Comparison of ENCODE assay signal across 8 cellular contexts in genomic region chr16:30527635-30528178, GRCh38. TPM values are rescaled to one million over a fixed set of nuclear protein-coding genes. Genes with fewer than 3 reads are reported as not detected.
DNase-seq lines count a peak whose midpoint lies in the region; ATAC-seq and TF ChIP-seq lines count a peak whose summit lies in the region.

No MANE protein-coding gene starts in this region.

- CTCF ChIA-PET in RWPE1 (lab: Yijun Ruan, JAX): interaction anchor here (0.9 to 1.4 kb wide), 2 partner anchors 8 to 102 kb away, joined by 3 to 8 read pairs; no protein-coding TSS in a partner anchor

- no peaks in the 10 kb centered on the region for H3K27me3 ChIP-seq in BLaER1
- no peaks in the 10 kb centered on the region for H3K27me3 ChIP-seq in endodermal cell (ENCODE audit: control insufficient read depth, insufficient read depth, low read length, poor library complexity, severe bottlenecking)
- H3K27me3 ChIP-seq in neuron (ENCODE audit: insufficient read depth, low read length): no peaks in the 10 kb centered on the region

- H3K36me3 Mint-ChIP-seq in endodermal cell (ENCODE audit: low read depth): peaks cover 25% of the 10 kb centered on the region

- POLR2A ChIA-PET in RWPE1 (lab: Yijun Ruan, JAX; ENCODE audit: low non-redundant PET): interaction anchor here (1.0 to 1.2 kb wide), 2 partner anchors 8 to 98 kb away, joined by 5 to 9 read pairs; partner anchors contain the start of gene DCTPP1

- H3K27me3 Mint-ChIP-seq in endodermal cell (ENCODE audit: insufficient read depth): no peaks in the 10 kb centered on the region

- H3K4me1 ChIP-seq in BLaER1 (peaks cover 45% of the 10 kb centered on the region), endodermal cell (ENCODE audit: control insufficient read depth, insufficient read depth, low read length) (peaks cover 3% of the 10 kb centered on the region), neuron (ENCODE audit: insufficient read depth, low read length) (peaks cover 11% of the 10 kb centered on the region)

- H3K4me1 Mint-ChIP-seq in endodermal cell: peaks cover 18% of the 10 kb centered on the region

- H4K20me1 ChIP-seq in BLaER1: peaks cover 17% of the 10 kb centered on the region

- H3K27ac ChIP-seq in BLaER1 (peak overlapping the region; percentile 76), RWPE1 (peak overlapping the region; percentile 97), endodermal cell (ENCODE audit: low read depth, low read length) (peak overlapping the region; percentile 78)

- peak overlapping the region; percentile 71 for H3K4me3 Mint-ChIP-seq in endodermal cell

- peak overlapping the region; percentile 92 for H3K4me2 ChIP-seq in BLaER1

- DNase-seq in RWPE1 (ENCODE audit: low spot score) (peak; percentile 63), endodermal cell (no peak), NCI-H2029 (lab: John Stamatoyannopoulos, UW) (no peak), NCI-H1694 treated with DMSO at 0.1 percent for 48 hours (lab: John Stamatoyannopoulos, UW) (no peak), NCI-H1105 treated with DMSO at 0.1 percent for 48 hours (lab: John Stamatoyannopoulos, UW) (no peak)

- H3K9ac ChIP-seq in BLaER1: peak overlapping the region; percentile 75
- H3K9ac ChIP-seq in endodermal cell (ENCODE audit: extremely low read depth, low read length, poor library complexity, severe bottlenecking): peak overlapping the region; percentile 34

- no peaks in the 10 kb centered on the region for H3K9me3 Mint-ChIP-seq in endodermal cell

- peak overlapping the region; percentile 96 for H3K27ac Mint-ChIP-seq in endodermal cell

- TF ChIP-seq CTCF in RWPE1 (conservative IDR thresholded peaks at IDR 0.05; ENCODE audit: low read depth): no peak
- no peak for TF ChIP-seq CTCF in endodermal cell (conservative IDR thresholded peaks at IDR 0.05)

- H3K4me3 ChIP-seq in BLaER1 (peak overlapping the region; percentile 85), endodermal cell (ENCODE audit: low read length) (peak overlapping the region; percentile 64), neuron (ENCODE audit: low read length) (peak overlapping the region; percentile 88)

- H3K9me3 ChIP-seq in BLaER1 (no peaks in the 10 kb centered on the region), endodermal cell (ENCODE audit: control insufficient read depth, low read length) (no peaks in the 10 kb centered on the region), neuron (ENCODE audit: low read length) (no peaks in the 10 kb centered on the region)

- peaks cover 36% of the 10 kb centered on the region for H3K36me3 ChIP-seq in BLaER1
- H3K36me3 ChIP-seq in endodermal cell (ENCODE audit: control insufficient read depth, insufficient read depth, low read length): peaks cover 20% of the 10 kb centered on the region
- H3K36me3 ChIP-seq in neuron (ENCODE audit: insufficient read depth, low read length): peaks cover 8% of the 10 kb centered on the region

- WGBS in endodermal cell (ENCODE audit: insufficient coverage in 1 of 2, insufficient read length in 1 of 2), 2 experiments: 60 to 61% methylated on average over 13 to 14 of the region's 14 CpGs

- peak; percentile 12 for ATAC-seq in GM21447 (IDR thresholded peaks at IDR 0.05; ENCODE audit: unreplicated experiment)

- peak overlapping the region; percentile 36 for H2AFZ ChIP-seq in neuron (ENCODE audit: low read depth, low read length)

RNA-seq across cellular contexts. Expression of gene ZNF768, which starts 1.3 kb away (rescaled TPM):
- total RNA-seq in endodermal cell: 10 to 100 TPM; 47.0 to 59.2 TPM
- polyA plus RNA-seq in endodermal cell (2013, experiment 1 of 2): 52.3 TPM
- 47.9 TPM for polyA plus RNA-seq in endodermal cell (2013, experiment 2 of 2)

RNA-seq across cellular contexts. Expression of gene ZNF747, which starts 7.0 kb away (rescaled TPM):
- total RNA-seq in endodermal cell: 10 to 100 TPM; 15.5 to 17.1 TPM
- 6.7 TPM for polyA plus RNA-seq in endodermal cell (2013, experiment 1 of 2)
- polyA plus RNA-seq in endodermal cell (2013, experiment 2 of 2): 6.6 TPM

RNA-seq across cellular contexts. Expression of gene ZNF764, which starts 30.5 kb away (rescaled TPM):
- 10 to 100 TPM; 19.0 TPM for total RNA-seq in endodermal cell
- polyA plus RNA-seq in endodermal cell (2013, experiment 1 of 2): 13.7 TPM
- polyA plus RNA-seq in endodermal cell (2013, experiment 2 of 2): 12.5 TPM

RNA-seq across cellular contexts. Expression of gene ZNF688, which starts 43.8 kb away (rescaled TPM):
- 1 to 10 TPM; 6.4 to 7.5 TPM for total RNA-seq in endodermal cell
- polyA plus RNA-seq in endodermal cell (2013, experiment 1 of 2): 9.6 TPM
- polyA plus RNA-seq in endodermal cell (2013, experiment 2 of 2): 9.1 TPM

RNA-seq across cellular contexts. Expression of gene ITGAL, which starts 55.2 kb away (rescaled TPM):
- total RNA-seq in endodermal cell: not detected
- not detected for polyA plus RNA-seq in endodermal cell (2013, experiment 1 of 2)
- not detected for polyA plus RNA-seq in endodermal cell (2013, experiment 2 of 2)
